In genomic region chr9:20305457-20305856, GRCh38 we compare ENCODE assay signal across 1 cellular context.
A peak's percentile ranks its signal among the peaks of the same experiment; 100 is the strongest.
TF ChIP-seq lines count a peak whose summit lies in the region.

No MANE protein-coding gene starts in this region.

TF ChIP-seq in K562, 482 proteins besides CTCF, POLR2A, EP300 and RAD21 (continued from another document):
- no peak for TF ChIP-seq VEZF1 (CRISPR knock-in tag; IDR thresholded peaks at IDR 0.05)
- no peak for TF ChIP-seq SMAD1 (IDR thresholded peaks at IDR 0.05; ENCODE audit: low read depth, low read length, partially characterized antibody)
- TF ChIP-seq MAFG (tag; conservative IDR thresholded peaks at IDR 0.05): peak; percentile 23; the same call in 1 of the 2 replicates
- no peak for TF ChIP-seq SAP30 (IDR thresholded peaks at IDR 0.05; ENCODE audit: borderline replicate concordance, insufficient read depth, low read depth, low read length, poor library complexity, severe bottlenecking)
- peak; percentile 85 for TF ChIP-seq MAFK (IDR thresholded peaks at IDR 0.05; ENCODE audit: low read length)
- no peak for TF ChIP-seq SPI1 (IDR thresholded peaks at IDR 0.05; ENCODE audit: borderline replicate concordance, low read depth, low read length)
- TF ChIP-seq ESRRA (IDR thresholded peaks at IDR 0.05; ENCODE audit: borderline replicate concordance, low read depth): no peak
- TF ChIP-seq MAFF (IDR thresholded peaks at IDR 0.05; ENCODE audit: low read length): peak; percentile 77
- no peak for TF ChIP-seq TAF1 (IDR thresholded peaks at IDR 0.05; ENCODE audit: control insufficient read depth, extremely low read depth, insufficient read depth, low read length, severe bottlenecking)
TF ChIP-seq in K562: peak in this region for 4.
